Comparison of ENCODE assay signal across 8 cellular contexts in genomic region chr1:30778156-30778978, GRCh38. TPM values are rescaled to one million over a fixed set of nuclear protein-coding genes. Genes with fewer than 3 reads are reported as not detected.
A peak's percentile ranks its signal among the peaks of the same experiment; 100 is the strongest.
DNase-seq lines count a peak whose midpoint lies in the region; ATAC-seq and TF ChIP-seq lines count a peak whose summit lies in the region.

No MANE protein-coding gene starts in this region.

- no peaks in the 10 kb centered on the region for H3K27me3 ChIP-seq in suprapubic skin

- H3K9me3 Mint-ChIP-seq in activated CD4-positive, alpha-beta T cell treated with anti-CD3 and anti-CD28 coated beads for 36 hours (ENCODE audit: low read depth) = no peaks in the 10 kb centered on the region

- no peaks in the 10 kb centered on the region for H3K36me3 ChIP-seq in suprapubic skin

- no peak overlapping the region for H3K27ac ChIP-seq in suprapubic skin

- TF ChIP-seq POLR2A in suprapubic skin (IDR thresholded peaks at IDR 0.05) = no peak

- ATAC-seq in activated CD4-positive, alpha-beta T cell treated with anti-CD3 and anti-CD28 coated beads for 36 hours = peak; percentile 27
- no peak for ATAC-seq in HG03175 (IDR thresholded peaks at IDR 0.05; ENCODE audit: unreplicated experiment)

- CTCF ChIA-PET in activated CD4-positive, alpha-beta T cell treated with anti-CD3 and anti-CD28 coated beads for 36 hours (lab: Charles Lee) = interaction anchor here (0.6 to 8.9 kb wide), 18 partner anchors 10 to 198 kb away, joined by 3 to 229 read pairs (median 12); partner anchors contain the start of gene LAPTM5

- H3K4me1 Mint-ChIP-seq in activated CD4-positive, alpha-beta T cell treated with anti-CD3 and anti-CD28 coated beads for 36 hours = peaks cover 15% of the 10 kb centered on the region

- POLR2A ChIA-PET in activated CD4-positive, alpha-beta T cell treated with anti-CD3 and anti-CD28 coated beads for 36 hours (lab: Charles Lee) = interaction anchor here (1.7 kb wide), 1 partner anchor 59 kb away, joined by 14 read pairs; no protein-coding TSS in a partner anchor

- no peak for TF ChIP-seq EP300 in suprapubic skin (IDR thresholded peaks at IDR 0.05)

- 61% methylated on average over 9 of the region's 11 CpGs for WGBS in suprapubic skin

- H3K36me3 Mint-ChIP-seq in activated CD4-positive, alpha-beta T cell treated with anti-CD3 and anti-CD28 coated beads for 36 hours (ENCODE audit: low read depth) = no peaks in the 10 kb centered on the region

- no peaks in the 10 kb centered on the region for H3K9me3 ChIP-seq in suprapubic skin

- no peak for TF ChIP-seq CTCF in suprapubic skin (IDR thresholded peaks at IDR 0.05)

- no peaks in the 10 kb centered on the region for H3K27me3 Mint-ChIP-seq in activated CD4-positive, alpha-beta T cell treated with anti-CD3 and anti-CD28 coated beads for 36 hours

- DNase-seq in activated CD4-positive, alpha-beta T cell treated with anti-CD3 and anti-CD28 coated beads for 36 hours = peak; percentile 70
- no peak for DNase-seq in activated CD4-positive, alpha-beta T cell treated with anti-CD3 and anti-CD28 coated beads, Interleukin-2, amount 50 U/mL, for 4 hours
- DNase-seq in NCI-H128 (lab: John Stamatoyannopoulos, UW; ENCODE audit: unreplicated experiment) = peak; percentile 13
- DNase-seq in astrocyte of the hippocampus (ENCODE audit: low read depth, low spot score) = peak; percentile 89
- DNase-seq in occipital lobe (lab: John Stamatoyannopoulos, UW) = peak; percentile 58
- DNase-seq in suprapubic skin (ENCODE audit: low spot score in 2 of 2) = no peak
- DNase-seq in iPS-NIHi7 (ENCODE audit: extremely low spot score) = no peak

- intact Hi-C loops in activated CD4-positive, alpha-beta T cell treated with anti-CD3 and anti-CD28 coated beads for 36 hours (cut with DNase I, micrococcal nuclease) = loop anchor here in 1 of 2 experiments (2.0 kb wide), 1 partner anchor 30 kb away; no protein-coding TSS in a partner anchor

- no peak overlapping the region for H3K27ac Mint-ChIP-seq in activated CD4-positive, alpha-beta T cell treated with anti-CD3 and anti-CD28 coated beads for 36 hours

- no peak overlapping the region for H3K4me3 Mint-ChIP-seq in activated CD4-positive, alpha-beta T cell treated with anti-CD3 and anti-CD28 coated beads for 36 hours

- H3K4me3 ChIP-seq in suprapubic skin = no peak overlapping the region

- peaks cover 14% of the 10 kb centered on the region for H3K4me1 ChIP-seq in suprapubic skin

RNA-seq across cellular contexts. Expression of gene LAPTM5, which starts 20.8 kb away (rescaled TPM):
- 100 to 1,000 TPM; 174 to 214 TPM for total RNA-seq in activated CD4-positive, alpha-beta T cell treated with anti-CD3 and anti-CD28 coated beads for 36 hours
- 3.9 TPM for total RNA-seq in occipital lobe
- total RNA-seq in suprapubic skin = 10 to 100 TPM in 3 of 4 donors, 1 to 10 TPM in 1; 9.9 to 13.7 (median 12.2) TPM

RNA-seq across cellular contexts. Expression of gene MATN1, which starts 55.0 kb away (rescaled TPM):
- total RNA-seq in activated CD4-positive, alpha-beta T cell treated with anti-CD3 and anti-CD28 coated beads for 36 hours = under 1 TPM; 0.32 to 0.43 TPM
- total RNA-seq in occipital lobe (0.31 TPM), suprapubic skin (under 1 TPM in 1 of 4 donors, not detected in 3; 0.98 TPM)

Comparison
In these comparisons a context has a peak if more than half of its experiments do, and no peak if none do; other contexts are left out.
1. DNase-seq: peak in activated CD4-positive, alpha-beta T cell treated with anti-CD3 and anti-CD28 coated beads for 36 hours (single experiment), NCI-H128 (single experiment), astrocyte of the hippocampus (single experiment) and occipital lobe (single experiment); none in activated CD4-positive, alpha-beta T cell treated with anti-CD3 and anti-CD28 coated beads, Interleukin-2, amount 50 U/mL, for 4 hours (0 of 2), suprapubic skin (0 of 2) and iPS-NIHi7 (single experiment).
2. RNA of gene LAPTM5, which starts 20.8 kb away (total RNA-seq): 174 to 214 TPM in activated CD4-positive, alpha-beta T cell treated with anti-CD3 and anti-CD28 coated beads for 36 hours; 9.9 to 13.7 TPM in suprapubic skin and 3.9 TPM in occipital lobe (single experiment); every median in the first group is over 10 times any median in the second.